Comparison of ENCODE assay signal across 8 cellular contexts in genomic region chr6:83192871-83193746, GRCh38. TPM values are rescaled to one million over a fixed set of nuclear protein-coding genes. Genes with fewer than 3 reads are reported as not detected.
DNase-seq lines count a peak whose midpoint lies in the region; ATAC-seq, FAIRE-seq and TF ChIP-seq lines count a peak whose summit lies in the region.

Gene PGM3, minus strand, starts transcription at chr6:83193265. Its CDS starts 2,253 bp downstream, at chr6:83191012.
Gene RWDD2A, plus strand, starts transcription at chr6:83193357. Its CDS starts 1,095 bp downstream, at chr6:83194452.

- WGBS in pancreas, 2 donors, result 0% methylated on average over 74 to 88 of the region's 88 CpGs
- WGBS in thyroid gland, 2 donors, result 0% methylated on average over 18 to 65 of the region's 88 CpGs

- H3K36me3 ChIP-seq in pancreas (no peaks in the 10 kb centered on the region), thyroid gland (no peaks in the 10 kb centered on the region)

- H3K27me3 ChIP-seq in pancreas (no peaks in the 10 kb centered on the region), thyroid gland (no peaks in the 10 kb centered on the region)

- POLR2A ChIA-PET in activated naive CD8-positive, alpha-beta T cell treated with anti-CD3 and anti-CD28 coated beads, Interleukin-2, amount 10 ng/mL, durations not matched to agents 7 days and 5 days (lab: Charles Lee), result interaction anchor here (3.2 kb wide), 1 partner anchor 128 kb away, joined by 8 read pairs; the partner anchor contains the start of gene UBE3D

- peaks cover 12 to 32% (median 17%) of the 10 kb centered on the region in 3 donors for H3K4me1 ChIP-seq in pancreas
- H3K4me1 ChIP-seq in thyroid gland, result peaks cover 8 to 11% of the 10 kb centered on the region in 2 donors

- ATAC-seq in HG02588 (IDR thresholded peaks at IDR 0.05; ENCODE audit: unreplicated experiment) (peak; percentile 97), Right ventricle myocardium inferior (peak; percentile 99), pancreas (peak; percentile 94 to 97 (median 96))
- peak; percentile 97 for ATAC-seq in activated naive CD8-positive, alpha-beta T cell treated with anti-CD3 and anti-CD28 coated beads, Interleukin-2, amount 10 ng/mL, durations not matched to agents 7 days and 5 days (ENCODE audit: low read depth)

- peaks cover 2% of the 10 kb centered on the region for H3K36me3 Mint-ChIP-seq in activated naive CD8-positive, alpha-beta T cell treated with anti-CD3 and anti-CD28 coated beads, Interleukin-2, amount 10 ng/mL, durations not matched to agents 7 days and 5 days

- H3K9me3 Mint-ChIP-seq in activated naive CD8-positive, alpha-beta T cell treated with anti-CD3 and anti-CD28 coated beads, Interleukin-2, amount 10 ng/mL, durations not matched to agents 7 days and 5 days, result no peaks in the 10 kb centered on the region

- no peak for FAIRE-seq in pancreas (lab: Jason Lieb, UNC)

- H3K4me1 Mint-ChIP-seq in activated naive CD8-positive, alpha-beta T cell treated with anti-CD3 and anti-CD28 coated beads, Interleukin-2, amount 10 ng/mL, durations not matched to agents 7 days and 5 days, result peaks cover 19% of the 10 kb centered on the region

- H3K9me3 ChIP-seq in pancreas (no peaks in the 10 kb centered on the region), thyroid gland (no peaks in the 10 kb centered on the region)

- TF ChIP-seq CTCF in GM12864 (IDR thresholded peaks at IDR 0.05; ENCODE audit: low read depth, low read length, missing control alignments), result no peak
- no peak for TF ChIP-seq CTCF in NB4 (IDR thresholded peaks at IDR 0.05; ENCODE audit: low read depth, low read length)
- no peak for TF ChIP-seq CTCF in pancreas (IDR thresholded peaks at IDR 0.05)
- TF ChIP-seq CTCF in thyroid gland (IDR thresholded peaks at IDR 0.05), result no peak

- H3K27ac Mint-ChIP-seq in activated naive CD8-positive, alpha-beta T cell treated with anti-CD3 and anti-CD28 coated beads, Interleukin-2, amount 10 ng/mL, durations not matched to agents 7 days and 5 days, result peak within 1 kb of the TSS; percentile 96

- intact Hi-C loops in Right ventricle myocardium inferior (cut with DNase I), result loop anchor here (1.0 to 2.0 kb wide), 2 partner anchors 126 to 946 kb away; partner anchors contain the start of genes DOP1A and IBTK
- intact Hi-C loops in pancreas (cut with DNase I), result no loop called here
- intact Hi-C loops in thyroid gland (cut with DNase I), result loop anchor here (10.0 kb wide), 1 partner anchor 128 kb away; the partner anchor contains the start of genes DOP1A and UBE3D

- peak; percentile 84 for TF ChIP-seq POLR2A in NB4 (IDR thresholded peaks at IDR 0.05; ENCODE audit: extremely low read depth, insufficient read length)
- peak; percentile 2 to 94 for TF ChIP-seq POLR2A in thyroid gland (IDR thresholded peaks at IDR 0.05)

- peak within 1 kb of the TSS; percentile 97 for H3K4me3 Mint-ChIP-seq in activated naive CD8-positive, alpha-beta T cell treated with anti-CD3 and anti-CD28 coated beads, Interleukin-2, amount 10 ng/mL, durations not matched to agents 7 days and 5 days

- H3K4me3 ChIP-seq in GM12864 (ENCODE audit: low read depth, low read length) (peak within 1 kb of the TSS; percentile 73), NB4 (ENCODE audit: low read depth, low read length) (peak within 1 kb of the TSS; percentile 88), pancreas (peak within 1 kb of the TSS; percentile 43 to 95 (median 82)), thyroid gland (replicated peaks in 1 of 3) (peak within 1 kb of the TSS; percentile 86 to 95 (median 93))

- peaks cover 4% of the 10 kb centered on the region for H3K27me3 Mint-ChIP-seq in activated naive CD8-positive, alpha-beta T cell treated with anti-CD3 and anti-CD28 coated beads, Interleukin-2, amount 10 ng/mL, durations not matched to agents 7 days and 5 days

- DNase-seq in GM12864 (ENCODE audit: low read depth) (peak; percentile 68), NB4 (ENCODE audit: low read depth) (peak; percentile 91), SKM-1 treated with dmso at 0.1 percent for 144 hours (lab: John Stamatoyannopoulos, UW; ENCODE audit: unreplicated experiment) (peak; percentile 83), Right ventricle myocardium inferior (ENCODE audit: missing footprints) (peak; percentile 96), pancreas (peak; percentile 88 to 95 (median 92)), thyroid gland (peak; percentile 92)
- DNase-seq in activated naive CD8-positive, alpha-beta T cell treated with anti-CD3 and anti-CD28 coated beads, Interleukin-2, amount 10 ng/mL, durations not matched to agents 7 days and 5 days, result peak; percentile 95

- peak within 1 kb of the TSS; percentile 83 to 93 (median 88) for H3K27ac ChIP-seq in pancreas
- peak within 1 kb of the TSS; percentile 46 to 83 (median 79) for H3K27ac ChIP-seq in thyroid gland

RNA-seq across cellular contexts. Expression of gene PGM3, which starts in this region (rescaled TPM):
- total RNA-seq in activated naive CD8-positive, alpha-beta T cell treated with anti-CD3 and anti-CD28 coated beads, Interleukin-2, amount 10 ng/mL, durations not matched to agents 7 days and 5 days, result 10 to 100 TPM; 13.0 to 22.4 TPM
- total RNA-seq in Right ventricle myocardium inferior (12.7 TPM), pancreas (10 to 100 TPM; 46.7 to 67.6 (median 55.5) TPM), thyroid gland (10 to 100 TPM; 25.8 to 61.1 (median 32.1) TPM)
- 10 to 100 TPM; 14.2 to 21.5 TPM for polyA plus RNA-seq in pancreas

RNA-seq across cellular contexts. Expression of gene RWDD2A, which starts in this region (rescaled TPM):
- 1 to 10 TPM; 2.2 TPM for total RNA-seq in activated naive CD8-positive, alpha-beta T cell treated with anti-CD3 and anti-CD28 coated beads, Interleukin-2, amount 10 ng/mL, durations not matched to agents 7 days and 5 days
- total RNA-seq in Right ventricle myocardium inferior (2.4 TPM), pancreas (1 to 10 TPM; 3.3 to 5.6 (median 4.3) TPM), thyroid gland (1 to 10 TPM; 4.6 to 5.8 (median 5.5) TPM)
- 1 to 10 TPM; 6.2 to 6.8 TPM for polyA plus RNA-seq in pancreas

Comparison
In these comparisons a context has a peak if more than half of its experiments do, and no peak if none do; other contexts are left out.
1. Peak in every context shown above with its lines: DNase-seq, ATAC-seq, H3K4me3 ChIP-seq and H3K27ac ChIP-seq.
2. intact Hi-C loops: an anchor here in Right ventricle myocardium inferior (1.0 to 2.0 kb wide) and thyroid gland (10.0 kb wide); none called in pancreas.